In the genomic region with DNA sequence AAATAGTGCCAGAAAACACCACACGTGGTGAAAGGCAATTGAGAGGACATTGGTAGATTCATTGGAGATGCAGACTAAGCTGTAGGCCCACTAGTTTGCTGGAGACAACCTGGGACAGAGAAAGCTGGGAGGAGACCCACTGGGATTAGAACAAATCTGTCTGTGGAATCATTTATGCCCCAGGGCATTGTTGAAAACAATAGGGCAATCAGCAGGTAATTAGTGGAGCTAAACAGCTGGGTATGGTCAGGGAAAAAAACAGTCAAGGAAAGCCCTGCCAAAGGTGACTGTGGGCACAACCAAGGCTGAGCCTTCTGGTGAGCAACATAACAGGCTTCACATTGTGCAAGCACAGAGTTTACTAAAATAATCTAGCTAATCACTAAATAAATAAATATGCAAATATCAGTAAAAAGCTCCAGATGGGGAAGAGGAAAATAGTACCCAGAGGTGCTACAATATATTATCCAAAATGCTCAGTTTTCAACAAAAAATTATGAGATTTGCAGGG, we compare ENCODE assay signal across 19 cellular contexts. TPM values are rescaled to one million over a fixed set of nuclear protein-coding genes. Genes with fewer than 3 reads are reported as not detected.
A peak's percentile ranks its signal among the peaks of the same experiment; 100 is the strongest.
DNase-seq lines count a peak whose midpoint lies in the region; ATAC-seq and TF ChIP-seq lines count a peak whose summit lies in the region.
"Had no signal": no experiment of that assay in that cellular context is flagged by ENCODE, and none has a peak within 500 bp of the region (broad histone marks: within the 10 kb centered on the region; RNA-seq: fewer than 3 reads in every experiment).

No MANE protein-coding gene starts in this region.

- H3K4me1 ChIP-seq in RWPE2 (ENCODE audit: insufficient read depth, poor library complexity, severe bottlenecking) (peaks cover 16% of the 10 kb centered on the region), mesendoderm (ENCODE audit: control insufficient read depth, low read depth, low read length) (no peaks in the 10 kb centered on the region)

- WGBS in mesendoderm (ENCODE audit: extremely low coverage, insufficient coverage, low lambda C conversion rate): no CpG with 5 or more reads among the region's 1 CpG

- no peak for TF ChIP-seq CTCF in RWPE2 (IDR thresholded peaks at IDR 0.05; ENCODE audit: poor library complexity, severe bottlenecking)

- H2AK5ac ChIP-seq in mesendoderm (ENCODE audit: low read length): no peak overlapping the region

- H3K9me3 ChIP-seq in RWPE2 (ENCODE audit: severe bottlenecking): no peaks in the 10 kb centered on the region

- no peaks in the 10 kb centered on the region for H3K79me2 ChIP-seq in mesendoderm (ENCODE audit: control insufficient read depth, insufficient read depth, low read length)

- no peak overlapping the region for H3K23ac ChIP-seq in mesendoderm (ENCODE audit: low read length)

- no peak for ATAC-seq in RWPE2 (ENCODE audit: low read depth)

- peak overlapping the region; percentile 81 for H3K27ac ChIP-seq in RWPE2 (ENCODE audit: poor library complexity, severe bottlenecking)
- no peak overlapping the region for H3K27ac ChIP-seq in mesendoderm (ENCODE audit: low read depth, low read length)
- H3K27ac ChIP-seq: C4-2B had no signal

- H3K56ac ChIP-seq in mesendoderm (ENCODE audit: low read length): no peak overlapping the region

- no peak overlapping the region for H2BK15ac ChIP-seq in mesendoderm (replicated peaks; ENCODE audit: low read depth)

- H3K36me3 ChIP-seq in RWPE2 (ENCODE audit: low read depth) (peaks cover 4% of the 10 kb centered on the region), mesendoderm (ENCODE audit: control insufficient read depth, insufficient read depth, low read length) (no peaks in the 10 kb centered on the region)
- H3K36me3 ChIP-seq: MG63 had no signal

- H3K79me1 ChIP-seq in mesendoderm (ENCODE audit: low read length): no peaks in the 10 kb centered on the region

- H2BK5ac ChIP-seq in mesendoderm (ENCODE audit: low read length): no peak overlapping the region

- H4K5ac ChIP-seq in mesendoderm (ENCODE audit: low read length): no peak overlapping the region

- no peak overlapping the region for H3K4me2 ChIP-seq in mesendoderm (ENCODE audit: low read length)

- H3K9ac ChIP-seq in mesendoderm (ENCODE audit: low read length): no peak overlapping the region

- no peaks in the 10 kb centered on the region for H3K27me3 ChIP-seq in RWPE2 (ENCODE audit: insufficient read depth, poor library complexity, severe bottlenecking)
- no peaks in the 10 kb centered on the region for H3K27me3 ChIP-seq in mesendoderm (ENCODE audit: insufficient read depth, low read length, poor library complexity)
- H3K27me3 ChIP-seq: MG63 had no signal

- no peak overlapping the region for H3K4me3 ChIP-seq in RWPE2 (ENCODE audit: severe bottlenecking)
- H3K4me3 ChIP-seq in mesendoderm (ENCODE audit: low read length): no peak overlapping the region
- H3K4me3 ChIP-seq: MG63 had no signal

- DNase-seq in COR-L47 (lab: John Stamatoyannopoulos, UW): peak; percentile 5
- DNase-seq in HCEC 1CT: peak; percentile 3
- DNase-seq in RWPE2 (ENCODE audit: low spot score): no peak
- DNase-seq in mesendoderm: peak; percentile 57
- DNase-seq in NCI-H2029 treated with DMSO at 0.1 percent for 48 hours (lab: John Stamatoyannopoulos, UW): no peak
- no peak for DNase-seq in stimulated activated CD4-positive, alpha-beta T cell treated with anti-CD3 and anti-CD28 coated beads, Interleukin-2, amount 100 ng/mL, for 48 hours
- DNase-seq in NCI-H82 (lab: John Stamatoyannopoulos, UW): no peak
- DNase-seq: DMS 273 treated with DMSO at 0.1 percent for 48 hours, DND-41, Karpas-422, MG63, NCI-H1048, NCI-H1436, NCI-H1930, NCI-H748 treated with DMSO at 0.1 percent for 48 hours, RPMI8226, SIG-M5, T-helper 1 cell had no signal

- H2BK120ac ChIP-seq in mesendoderm (ENCODE audit: low read depth, low read length): no peak overlapping the region

- H3K4ac ChIP-seq in mesendoderm (ENCODE audit: low read depth, low read length): no peak overlapping the region

- no peak overlapping the region for H4K8ac ChIP-seq in mesendoderm (ENCODE audit: low read depth, low read length)

- H3K18ac ChIP-seq in mesendoderm (ENCODE audit: low read length): no peak overlapping the region

RNA-seq across cellular contexts. Expression of a gene that starts 9.0 kb away (rescaled TPM):
- polyA plus RNA-seq in mesendoderm (2013, experiment 1 of 2): 10.2 TPM
- 11.5 TPM for polyA plus RNA-seq in mesendoderm (2013, experiment 2 of 2)

RNA-seq across cellular contexts. Expression of a gene that starts 12.0 kb away (rescaled TPM):
- 4.3 TPM for polyA plus RNA-seq in mesendoderm (2013, experiment 1 of 2)
- 4.4 TPM for polyA plus RNA-seq in mesendoderm (2013, experiment 2 of 2)

RNA-seq across cellular contexts. Expression of a gene that starts 31.4 kb away (rescaled TPM):
- 100 TPM for polyA plus RNA-seq in mesendoderm (2013, experiment 1 of 2)
- 101 TPM for polyA plus RNA-seq in mesendoderm (2013, experiment 2 of 2)

Comparison
In these comparisons a context has a peak if more than half of its experiments do, and no peak if none do; other contexts are left out.
1. DNase-seq: peak in COR-L47 (single experiment), HCEC 1CT (single experiment) and mesendoderm (single experiment); none in RWPE2 (single experiment), NCI-H2029 treated with DMSO at 0.1 percent for 48 hours (single experiment), stimulated activated CD4-positive, alpha-beta T cell treated with anti-CD3 and anti-CD28 coated beads, Interleukin-2, amount 100 ng/mL, for 48 hours (0 of 2) and NCI-H82 (single experiment).